Comparison of ENCODE assay signal across 8 cellular contexts in genomic region chr6:29723666-29724588, GRCh38. TPM values are rescaled to one million over a fixed set of nuclear protein-coding genes. Genes with fewer than 3 reads are reported as not detected.
DNase-seq lines count a peak whose midpoint lies in the region; ATAC-seq and TF ChIP-seq lines count a peak whose summit lies in the region.

No MANE protein-coding gene starts in this region.

- H3K36me3 Mint-ChIP-seq in endothelial cell (ENCODE audit: low read depth, unreplicated experiment), result no peaks in the 10 kb centered on the region
- H3K36me3 Mint-ChIP-seq in natural killer cell treated with Interleukin-12 subunit alpha and Interleukin-12 subunit beta and Interleukin-15 and Interleukin-18, amount 100 ng/mL, for 72 hours, result peaks cover 28% of the 10 kb centered on the region
- peaks cover 49% of the 10 kb centered on the region for H3K36me3 Mint-ChIP-seq in stimulated activated naive CD8-positive, alpha-beta T cell treated with anti-CD3 and anti-CD28 coated beads, Interleukin-15, Interleukin-2, amounts not matched to agents 100 ng/mL and 50 ng/mL, for 24 hours (ENCODE audit: low read depth)

- peaks cover 10% of the 10 kb centered on the region for H3K27me3 Mint-ChIP-seq in endothelial cell (ENCODE audit: unreplicated experiment)
- H3K27me3 Mint-ChIP-seq in natural killer cell treated with Interleukin-12 subunit alpha and Interleukin-12 subunit beta and Interleukin-15 and Interleukin-18, amount 100 ng/mL, for 72 hours, result no peaks in the 10 kb centered on the region
- H3K27me3 Mint-ChIP-seq in stimulated activated naive CD8-positive, alpha-beta T cell treated with anti-CD3 and anti-CD28 coated beads, Interleukin-15, Interleukin-2, amounts not matched to agents 100 ng/mL and 50 ng/mL, for 24 hours, result no peaks in the 10 kb centered on the region

- no peaks in the 10 kb centered on the region for H3K9me3 Mint-ChIP-seq in endothelial cell (ENCODE audit: unreplicated experiment)
- H3K9me3 Mint-ChIP-seq in natural killer cell treated with Interleukin-12 subunit alpha and Interleukin-12 subunit beta and Interleukin-15 and Interleukin-18, amount 100 ng/mL, for 72 hours, result no peaks in the 10 kb centered on the region
- no peaks in the 10 kb centered on the region for H3K9me3 Mint-ChIP-seq in stimulated activated naive CD8-positive, alpha-beta T cell treated with anti-CD3 and anti-CD28 coated beads, Interleukin-15, Interleukin-2, amounts not matched to agents 100 ng/mL and 50 ng/mL, for 24 hours

- ATAC-seq in GM18520 (IDR thresholded peaks at IDR 0.05; ENCODE audit: unreplicated experiment) (peak; percentile 16), HG03378 (IDR thresholded peaks at IDR 0.05; ENCODE audit: unreplicated experiment) (peak; percentile 22)
- peak; percentile 78 to 84 for ATAC-seq in natural killer cell treated with Interleukin-12 subunit alpha and Interleukin-12 subunit beta and Interleukin-15 and Interleukin-18, amount 100 ng/mL, for 72 hours

- no peaks in the 10 kb centered on the region for H3K4me1 Mint-ChIP-seq in endothelial cell (ENCODE audit: unreplicated experiment)
- peaks cover 51 to 61% of the 10 kb centered on the region in 2 donors for H3K4me1 Mint-ChIP-seq in natural killer cell treated with Interleukin-12 subunit alpha and Interleukin-12 subunit beta and Interleukin-15 and Interleukin-18, amount 100 ng/mL, for 72 hours (ENCODE audit: low read depth in 2 of 2)
- peaks cover 65% of the 10 kb centered on the region for H3K4me1 Mint-ChIP-seq in stimulated activated naive CD8-positive, alpha-beta T cell treated with anti-CD3 and anti-CD28 coated beads, Interleukin-15, Interleukin-2, amounts not matched to agents 100 ng/mL and 50 ng/mL, for 24 hours (ENCODE audit: low read depth)

- TF ChIP-seq CTCF in endothelial cell (IDR thresholded peaks at IDR 0.05; ENCODE audit: unreplicated experiment), result no peak

- H3K27ac Mint-ChIP-seq in endothelial cell (ENCODE audit: unreplicated experiment), result no peak overlapping the region
- H3K27ac Mint-ChIP-seq in natural killer cell treated with Interleukin-12 subunit alpha and Interleukin-12 subunit beta and Interleukin-15 and Interleukin-18, amount 100 ng/mL, for 72 hours, result peak overlapping the region; percentile 94 to 99
- H3K27ac Mint-ChIP-seq in stimulated activated naive CD8-positive, alpha-beta T cell treated with anti-CD3 and anti-CD28 coated beads, Interleukin-15, Interleukin-2, amounts not matched to agents 100 ng/mL and 50 ng/mL, for 24 hours, result peak overlapping the region; percentile 95

- peak; percentile 64 to 70 for DNase-seq in activated CD8-positive, alpha-beta memory T cell treated with anti-CD3 and anti-CD28 coated beads for 4 hours (ENCODE audit: low read depth in 2 of 2)
- DNase-seq in endothelial cell (ENCODE audit: low spot score) (peak; percentile 35), NCI-H446 treated with DMSO at 0.1 percent for 48 hours (lab: John Stamatoyannopoulos, UW) (no peak), GOT3 (lab: John Stamatoyannopoulos, UW) (no peak)
- peak; percentile 79 for DNase-seq in natural killer cell treated with Interleukin-12 subunit alpha and Interleukin-12 subunit beta and Interleukin-15 and Interleukin-18, amount 100 ng/mL, for 72 hours (ENCODE audit: low spot score)

- H3K4me3 Mint-ChIP-seq in endothelial cell (ENCODE audit: unreplicated experiment), result peak overlapping the region; percentile 81
- peak overlapping the region; percentile 93 for H3K4me3 Mint-ChIP-seq in natural killer cell treated with Interleukin-12 subunit alpha and Interleukin-12 subunit beta and Interleukin-15 and Interleukin-18, amount 100 ng/mL, for 72 hours
- peak overlapping the region; percentile 93 for H3K4me3 Mint-ChIP-seq in stimulated activated naive CD8-positive, alpha-beta T cell treated with anti-CD3 and anti-CD28 coated beads, Interleukin-15, Interleukin-2, amounts not matched to agents 100 ng/mL and 50 ng/mL, for 24 hours

RNA-seq across cellular contexts. Expression of gene HLA-F, which starts 0.7 kb away (rescaled TPM):
- total RNA-seq in endothelial cell (ENCODE audit: unreplicated experiment), result 5.1 TPM
- total RNA-seq in natural killer cell treated with Interleukin-12 subunit alpha and Interleukin-12 subunit beta and Interleukin-15 and Interleukin-18, amount 100 ng/mL, for 72 hours, result 100 to 1,000 TPM; 277 to 518 TPM

RNA-seq across cellular contexts. Expression of gene ZFP57, which starts 43.0 kb away (rescaled TPM):
- 1.0 TPM for total RNA-seq in endothelial cell (ENCODE audit: unreplicated experiment)
- total RNA-seq in natural killer cell treated with Interleukin-12 subunit alpha and Interleukin-12 subunit beta and Interleukin-15 and Interleukin-18, amount 100 ng/mL, for 72 hours, result 1 to 10 TPM; 5.2 to 9.0 TPM

Comparison
In these comparisons a context has a peak if more than half of its experiments do, and no peak if none do; other contexts are left out.
1. ATAC-seq: peak in every context shown above with its lines; median percentile 81 in natural killer cell treated with Interleukin-12 subunit alpha and Interleukin-12 subunit beta and Interleukin-15 and Interleukin-18, amount 100 ng/mL, for 72 hours; 22 in HG03378; 16 in GM18520.
2. DNase-seq: peak in activated CD8-positive, alpha-beta memory T cell treated with anti-CD3 and anti-CD28 coated beads for 4 hours (2 of 2), endothelial cell (single experiment) and natural killer cell treated with Interleukin-12 subunit alpha and Interleukin-12 subunit beta and Interleukin-15 and Interleukin-18, amount 100 ng/mL, for 72 hours (single experiment); none in NCI-H446 treated with DMSO at 0.1 percent for 48 hours (single experiment) and GOT3 (single experiment).
3. RNA of gene HLA-F, which starts 0.7 kb away (total RNA-seq): 277 to 518 TPM in natural killer cell treated with Interleukin-12 subunit alpha and Interleukin-12 subunit beta and Interleukin-15 and Interleukin-18, amount 100 ng/mL, for 72 hours; 5.1 TPM in endothelial cell (single experiment); every median in the first group is over 10 times any median in the second.
4. Peak in every context shown above with its lines, with median percentiles within 50 percentile points of each other: H3K4me3 Mint-ChIP-seq.